ENCODE assay signal across 1 cellular context in genomic region chr10:118767297-118768040, GRCh38.
TF ChIP-seq lines count a peak whose summit lies in the region.

No MANE protein-coding gene starts in this region.

TF ChIP-seq in K562, 482 proteins besides CTCF, POLR2A, EP300 and RAD21 (continued from another document):
- TF ChIP-seq ZNF592 (IDR thresholded peaks at IDR 0.05) (no peak), CBFA2T2 (conservative IDR thresholded peaks at IDR 0.05) (no peak), E2F8 (IDR thresholded peaks at IDR 0.05; ENCODE audit: low read depth, partially characterized antibody) (no peak), ARID1B (IDR thresholded peaks at IDR 0.05) (no peak), MCM3 (IDR thresholded peaks at IDR 0.05) (no peak), MAX (CRISPR knock-in tag; IDR thresholded peaks at IDR 0.05) (no peak), HNRNPUL1 (IDR thresholded peaks at IDR 0.05; ENCODE audit: low read length) (no peak), ZSCAN32 (CRISPR knock-in tag; IDR thresholded peaks at IDR 0.05) (no peak), ZNF311 (CRISPR knock-in tag; IDR thresholded peaks at IDR 0.05) (no peak), U2AF1 (optimal IDR thresholded peaks at IDR 0.05; ENCODE audit: low read depth, low read length) (no peak), ILF3 (IDR thresholded peaks at IDR 0.05; ENCODE audit: borderline replicate concordance) (no peak), MGA (IDR thresholded peaks at IDR 0.05) (no peak)
